9 cellular contexts compared by ENCODE assay signal in the genomic region with DNA sequence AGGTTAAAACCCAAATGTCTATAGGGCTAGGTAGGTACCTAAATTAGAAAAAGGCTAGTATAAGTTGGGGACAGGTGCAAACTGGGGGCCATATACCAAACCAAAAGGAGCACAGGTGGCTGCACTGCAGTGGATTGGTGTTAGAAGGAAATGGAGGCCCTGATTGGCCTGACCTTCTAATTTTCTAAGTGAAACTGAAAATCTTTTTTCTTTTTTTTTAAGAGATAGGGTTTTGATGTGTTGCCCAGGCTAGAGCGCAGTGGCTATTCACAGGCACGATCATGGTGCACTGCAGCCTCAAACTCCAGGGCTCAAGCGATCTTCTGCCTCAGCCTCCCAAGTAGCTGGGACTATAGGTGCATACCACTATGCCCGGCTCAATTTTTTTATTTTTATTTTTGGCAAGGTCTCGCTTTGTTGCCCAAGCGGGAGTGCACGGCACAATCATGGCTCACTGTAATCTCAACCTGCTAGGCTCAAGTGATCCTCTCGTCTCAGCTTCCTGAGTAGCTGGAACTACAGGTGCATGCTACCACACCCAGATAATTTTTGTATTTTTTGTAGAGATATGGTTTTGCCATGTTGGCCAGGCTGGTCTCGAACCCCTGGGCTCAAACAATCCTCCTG. TPM values are rescaled to one million over a fixed set of nuclear protein-coding genes. Genes with fewer than 3 reads are reported as not detected.
A peak's percentile ranks its signal among the peaks of the same experiment; 100 is the strongest.
DNase-seq lines count a peak whose midpoint lies in the region; ATAC-seq and TF ChIP-seq lines count a peak whose summit lies in the region.
"Had no signal": no experiment of that assay in that cellular context is flagged by ENCODE, and none has a peak within 500 bp of the region (broad histone marks: within the 10 kb centered on the region; RNA-seq: fewer than 3 reads in every experiment).

No MANE protein-coding gene starts in this region.

- H3K27me3 ChIP-seq in skeletal muscle tissue (ENCODE audit: control insufficient read depth in 3 of 3, insufficient read depth in 3 of 3, low read length in 3 of 3): peaks cover 0 to 2% (median 0%) of the 10 kb centered on the region in 3 donors

- DNase-seq in NCI-H1436 treated with DMSO at 0.1 percent for 48 hours (lab: John Stamatoyannopoulos, UW) (no peak), foreskin fibroblast (no peak)
- DNase-seq in activated CD4-positive, CD25-positive, alpha-beta regulatory T cell treated with anti-CD3 and anti-CD28 coated beads, Interleukin-2, amount 50 U/mL, for 72 hours: no peak
- DNase-seq: activated naive CD4-positive, alpha-beta T cell treated with Interleukin-2 at 50 U/mL for 16 hours; IMR-90 had no signal

- H3K9me3 ChIP-seq in skeletal muscle tissue (ENCODE audit: control insufficient read depth in 3 of 3, low read length in 3 of 3): no peaks in the 10 kb centered on the region

- no peak overlapping the region for H3K9ac ChIP-seq in skeletal muscle tissue (ENCODE audit: low read depth in 1 of 3, low read length in 3 of 3)

- TF ChIP-seq CTCF in foreskin fibroblast (IDR thresholded peaks at IDR 0.05; ENCODE audit: low read depth, low read length): no peak

- ATAC-seq in GM18867 (IDR thresholded peaks at IDR 0.05; ENCODE audit: unreplicated experiment) (peak; percentile 68), GM21717 (IDR thresholded peaks at IDR 0.05; ENCODE audit: unreplicated experiment) (peak; percentile 74), HG03432 (IDR thresholded peaks at IDR 0.05; ENCODE audit: unreplicated experiment) (peak; percentile 50)

- H3K27ac ChIP-seq in skeletal muscle tissue (ENCODE audit: low read depth, low read length): peak overlapping the region; percentile 77

- peaks cover 19 to 33% (median 22%) of the 10 kb centered on the region in 3 donors for H3K4me1 ChIP-seq in skeletal muscle tissue (ENCODE audit: control insufficient read depth in 3 of 3, insufficient read depth in 3 of 3, low read length in 3 of 3)

- H3K36me3 ChIP-seq in skeletal muscle tissue (ENCODE audit: control insufficient read depth in 3 of 3, insufficient read depth in 3 of 3, low read length in 3 of 3): no peaks in the 10 kb centered on the region

- H3K4me3 ChIP-seq in skeletal muscle tissue (ENCODE audit: low read length in 3 of 3) (no peak overlapping the region), foreskin fibroblast (ENCODE audit: low read depth in 1 of 2, low read length in 2 of 2) (no peak overlapping the region)

RNA-seq across cellular contexts. Expression of a gene that starts 9.8 kb away (rescaled TPM):
- total RNA-seq in skeletal muscle tissue: 21.9 TPM

RNA-seq across cellular contexts. Expression of a gene that starts 19.3 kb away (rescaled TPM):
- total RNA-seq in skeletal muscle tissue: 16.7 TPM
